Comparison of ENCODE assay signal across 1 cellular context in genomic region chr15:56733131-56734012, GRCh38.
TF ChIP-seq lines count a peak whose summit lies in the region.

Gene ZNF280D (minus strand): TSS chr15:56733509. CDS start chr15:56707109, 26,400 bp downstream.

TF ChIP-seq in HepG2, 621 proteins besides CTCF, POLR2A, EP300 and RAD21 (continued from another document and continues in another):
- TF ChIP-seq ARID4A (CRISPR knock-in tag; IDR thresholded peaks at IDR 0.05; ENCODE audit: borderline replicate concordance) (peak; percentile 44; the same call in 1 of the 2 replicates), ZNF839 (CRISPR knock-in tag; IDR thresholded peaks at IDR 0.05; ENCODE audit: borderline replicate concordance) (no peak), SSRP1 (CRISPR knock-in tag; IDR thresholded peaks at IDR 0.05) (0 out of 2 replicates have a peak, but pooled peaks have one; percentile 52), ZNF674 (CRISPR knock-in tag; IDR thresholded peaks at IDR 0.05; ENCODE audit: low read depth) (no peak), CBFB (CRISPR knock-in tag; IDR thresholded peaks at IDR 0.05) (0 out of 2 replicates have a peak, but pooled peaks have one; percentile 37), CSRNP1 (CRISPR knock-in tag; IDR thresholded peaks at IDR 0.05) (no peak), POLR2AphosphoS2 (IDR thresholded peaks at IDR 0.05; ENCODE audit: low read depth, low read length) (no peak), ZNF292 (CRISPR knock-in tag; IDR thresholded peaks at IDR 0.05; ENCODE audit: borderline replicate concordance, low read depth) (no peak), ZNF275 (CRISPR knock-in tag; IDR thresholded peaks at IDR 0.05; ENCODE audit: borderline replicate concordance) (peak; percentile 66; the same call in 1 of the 2 replicates), ATF6 (CRISPR knock-in tag; conservative IDR thresholded peaks at IDR 0.05) (no peak), ZMYM4 (CRISPR knock-in tag; IDR thresholded peaks at IDR 0.05) (peak; percentile 87), THRA (CRISPR knock-in tag; IDR thresholded peaks at IDR 0.05; ENCODE audit: borderline replicate concordance) (peak; percentile 61; the same call in 1 of the 2 replicates), NKX3-1 (CRISPR knock-in tag; IDR thresholded peaks at IDR 0.05) (peak; percentile 71; the same call in 1 of the 2 replicates), ZNF574 (CRISPR knock-in tag; IDR thresholded peaks at IDR 0.05) (peak; percentile 71), ZNF549 (CRISPR knock-in tag; IDR thresholded peaks at IDR 0.05) (no peak), ZNF207 (IDR thresholded peaks at IDR 0.05; ENCODE audit: borderline replicate concordance) (no peak), CEBPG (CRISPR knock-in tag; IDR thresholded peaks at IDR 0.05) (no peak), MEIS1 (CRISPR knock-in tag; IDR thresholded peaks at IDR 0.05; ENCODE audit: borderline replicate concordance) (no peak), ETS1 (CRISPR knock-in tag; IDR thresholded peaks at IDR 0.05) (no peak), ZNF777 (CRISPR knock-in tag; IDR thresholded peaks at IDR 0.05) (peak; percentile 75; the same call in 1 of the 2 replicates), ZNF878 (CRISPR knock-in tag; IDR thresholded peaks at IDR 0.05) (peak; percentile 72; the same call in 1 of the 2 replicates), SP2 (CRISPR knock-in tag; IDR thresholded peaks at IDR 0.05) (peak; percentile 28; the same call in 1 of the 2 replicates), PCBP1 (IDR thresholded peaks at IDR 0.05; ENCODE audit: borderline replicate concordance, low read depth, low read length) (no peak), ZNF33B (CRISPR knock-in tag; IDR thresholded peaks at IDR 0.05) (no peak), SP140L (CRISPR knock-in tag; IDR thresholded peaks at IDR 0.05; ENCODE audit: borderline replicate concordance) (no peak), FLYWCH1 (CRISPR knock-in tag; IDR thresholded peaks at IDR 0.05) (peak; percentile 96), THAP8 (CRISPR knock-in tag; IDR thresholded peaks at IDR 0.05; ENCODE audit: borderline replicate concordance) (no peak), WIZ (CRISPR knock-in tag; IDR thresholded peaks at IDR 0.05) (no peak), GATAD2A (CRISPR knock-in tag; IDR thresholded peaks at IDR 0.05) (no peak), KDM5A (IDR thresholded peaks at IDR 0.05; ENCODE audit: borderline replicate concordance, low read length) (no peak), HNF1A (IDR thresholded peaks at IDR 0.05; ENCODE audit: low read depth) (no peak), HNF1A (CRISPR knock-in tag; IDR thresholded peaks at IDR 0.05; ENCODE audit: borderline replicate concordance) (no peak), POLR2AphosphoS5 (IDR thresholded peaks at IDR 0.05; ENCODE audit: low read depth, low read length) (0 out of 2 replicates have a peak, but pooled peaks have one; percentile 5), RNF219 (CRISPR knock-in tag; IDR thresholded peaks at IDR 0.05) (no peak)
